In genomic region chr19:1253514-1254080, GRCh38 we compare ENCODE assay signal across 8 cellular contexts. TPM values are rescaled to one million over a fixed set of nuclear protein-coding genes. Genes with fewer than 3 reads are reported as not detected.
A peak's percentile ranks its signal among the peaks of the same experiment; 100 is the strongest.
DNase-seq lines count a peak whose midpoint lies in the region; ATAC-seq lines count a peak whose summit lies in the region.
"Had no signal": no experiment of that assay in that cellular context is flagged by ENCODE, and none has a peak within 500 bp of the region (broad histone marks: within the 10 kb centered on the region; RNA-seq: fewer than 3 reads in every experiment).

No MANE protein-coding gene starts in this region.

- no peaks in the 10 kb centered on the region for H3K27me3 ChIP-seq in HUES64 (ENCODE audit: insufficient read depth, low read length)

- DNase-seq in left colon (peak in 1 of 2 donors; percentile 75), substantia nigra (lab: John Stamatoyannopoulos, UW) (peak in 2 of 49 donors; percentile 65 to 67), NCI-H1048 (lab: John Stamatoyannopoulos, UW) (no peak), NCI-H1436 (lab: John Stamatoyannopoulos, UW) (no peak)
- no peak for DNase-seq in activated CD4-positive, CD25-positive, alpha-beta regulatory T cell treated with anti-CD3 and anti-CD28 coated beads, Interleukin-2, amount 50 U/mL, for 72 hours
- DNase-seq: cortex of kidney had no signal

- 0 out of 2 replicates have a peak, but pooled peaks cover 3% of the 10 kb centered on the region for H3K4me1 ChIP-seq in HUES64 (ENCODE audit: insufficient read depth, low read length)

- H3K9me3 ChIP-seq in HUES64 (ENCODE audit: insufficient read depth, low read depth, low read length), result no peaks in the 10 kb centered on the region

- H3K27ac ChIP-seq in HUES64 (ENCODE audit: low read depth, low read length) (peak overlapping the region; percentile 93), adipose tissue (ENCODE audit: low read depth, low read length) (peak overlapping the region; percentile 97), substantia nigra (ENCODE audit: low read depth, low read length, poor library complexity, severe bottlenecking) (peak overlapping the region; percentile 100)

- 92% methylated on average over 23 of the region's 23 CpGs for WGBS in HUES64
- 19 to 41% (median 21%) methylated on average over 16 to 23 of the region's 23 CpGs for WGBS in adipose tissue, 3 donors

- no peak overlapping the region for H3K4me3 ChIP-seq in HUES64 (ENCODE audit: low read length)

- H3K36me3 ChIP-seq in HUES64 (ENCODE audit: insufficient read depth, low read length), result peaks cover 67% of the 10 kb centered on the region

- H3K9ac ChIP-seq in HUES64 (ENCODE audit: low read depth, low read length), result no peak overlapping the region

- intact Hi-C loops in left colon (cut with DNase I, micrococcal nuclease), result no loop called here

- ATAC-seq in left colon, result peak; percentile 3

RNA-seq across cellular contexts. Expression of gene MIDN, which starts 5.2 kb away (rescaled TPM):
- 116 TPM for polyA plus RNA-seq in HUES64 (2013, experiment 1 of 2)
- 108 TPM for polyA plus RNA-seq in HUES64 (2013, experiment 2 of 2)
- 10 to 100 TPM; 22.8 to 95.5 (median 75.0) TPM for polyA plus RNA-seq in adipose tissue
- total RNA-seq in left colon, result 100 to 1,000 TPM; 202 to 276 TPM

RNA-seq across cellular contexts. Expression of gene ATP5F1D, which starts 12.0 kb away (rescaled TPM):
- 131 TPM for polyA plus RNA-seq in HUES64 (2013, experiment 1 of 2)
- polyA plus RNA-seq in HUES64 (2013, experiment 2 of 2), result 132 TPM
- 100 to 1,000 TPM; 217 to 303 (median 219) TPM for polyA plus RNA-seq in adipose tissue
- total RNA-seq in left colon, result 100 to 1,000 TPM; 341 to 530 TPM

RNA-seq across cellular contexts. Expression of gene CIRBP, which starts 15.5 kb away (rescaled TPM):
- polyA plus RNA-seq in HUES64 (2013, experiment 1 of 2), result 162 TPM
- 166 TPM for polyA plus RNA-seq in HUES64 (2013, experiment 2 of 2)
- polyA plus RNA-seq in adipose tissue, result 100 to 1,000 TPM; 346 to 568 (median 388) TPM
- 100 to 1,000 TPM; 220 to 267 TPM for total RNA-seq in left colon

RNA-seq across cellular contexts. Expression of gene CBARP, which starts 15.8 kb away (rescaled TPM):
- 7.7 TPM for polyA plus RNA-seq in HUES64 (2013, experiment 1 of 2)
- 10.9 TPM for polyA plus RNA-seq in HUES64 (2013, experiment 2 of 2)
- polyA plus RNA-seq in adipose tissue, result 1 to 10 TPM in 2 of 3 donors, under 1 TPM in 1; 0.20 to 4.3 (median 2.0) TPM
- under 1 TPM; 0.21 to 0.50 TPM for total RNA-seq in left colon

RNA-seq across cellular contexts. Expression of gene FAM174C, which starts 21.7 kb away (rescaled TPM):
- 31.0 TPM for polyA plus RNA-seq in HUES64 (2013, experiment 1 of 2)
- 30.9 TPM for polyA plus RNA-seq in HUES64 (2013, experiment 2 of 2)
- 10 to 100 TPM; 44.9 to 75.8 (median 55.0) TPM for polyA plus RNA-seq in adipose tissue
- total RNA-seq in left colon, result 10 to 100 TPM; 43.7 to 48.9 TPM
